Comparison of ENCODE assay signal across 8 cellular contexts in genomic region chr16:28367926-28368325, GRCh38. TPM values are rescaled to one million over a fixed set of nuclear protein-coding genes. Genes with fewer than 3 reads are reported as not detected.
DNase-seq lines count a peak whose midpoint lies in the region; ATAC-seq and TF ChIP-seq lines count a peak whose summit lies in the region.
"Not testable (repeated sequence)": the region's sequence is repeated elsewhere in the genome, so short reads cannot be mapped to it uniquely, and the experiment has no call there.
"Had no signal": no experiment of that assay in that cellular context is flagged by ENCODE, and none has a peak within 500 bp of the region (broad histone marks: within the 10 kb centered on the region; RNA-seq: fewer than 3 reads in every experiment).

No MANE protein-coding gene starts in this region.

- WGBS in endodermal cell (ENCODE audit: insufficient coverage in 1 of 2, insufficient read length in 1 of 2), 2 experiments = 75% methylated on average over 7 of the region's 32 CpGs; no CpG with 5 or more reads in 1 of the 2 experiments
- WGBS in right cardiac atrium = 30% methylated on average over 24 of the region's 32 CpGs

- H3K4me3 ChIP-seq in Karpas-422 (ENCODE audit: low read length); SJSA1; endodermal cell (ENCODE audit: low read length); right cardiac atrium (ENCODE audit: low read length): not testable (repeated sequence)

- not testable (repeated sequence) for H3K27me3 ChIP-seq in Karpas-422 (ENCODE audit: low read length); SJSA1 (replicated peaks); endodermal cell (ENCODE audit: control insufficient read depth, insufficient read depth, low read length, poor library complexity, severe bottlenecking); right cardiac atrium (ENCODE audit: control insufficient read depth, insufficient read depth)

- H3K27ac Mint-ChIP-seq in endodermal cell; osteocyte (ENCODE audit: unreplicated experiment): not testable (repeated sequence)

- DNase-seq in Karpas-422 (peak; percentile 16), SJSA1 (ENCODE audit: low read depth in 1 of 2, low spot score in 2 of 2) (peak; percentile 0 to 36), endodermal cell (peak; percentile 38), right cardiac atrium (peak; percentile 4 to 21 (median 9)), left lobe of liver (ENCODE audit: low spot score) (peak; percentile 38), osteocyte (ENCODE audit: extremely low spot score, unreplicated experiment) (peak; percentile 82), sciatic nerve (ENCODE audit: low spot score) (peak; percentile 50)

- not testable (repeated sequence) for TF ChIP-seq CTCF in endodermal cell (conservative IDR thresholded peaks at IDR 0.05); osteocyte (IDR thresholded peaks at IDR 0.05)

- H3K9me3 ChIP-seq in Karpas-422 (ENCODE audit: low read length); SJSA1 (replicated peaks); endodermal cell (ENCODE audit: control insufficient read depth, low read length); right cardiac atrium (ENCODE audit: control insufficient read depth, low read length): not testable (repeated sequence)

- H3K4me1 Mint-ChIP-seq in endodermal cell; osteocyte (ENCODE audit: unreplicated experiment): not testable (repeated sequence)

- not testable (repeated sequence) for H2AFZ ChIP-seq in Karpas-422 (ENCODE audit: low read length)

- not testable (repeated sequence) for H3K27me3 Mint-ChIP-seq in endodermal cell (ENCODE audit: insufficient read depth); osteocyte (ENCODE audit: unreplicated experiment)

- H3K79me2 ChIP-seq in Karpas-422 (ENCODE audit: low read length) = not testable (repeated sequence)

- H3K4me2 ChIP-seq in Karpas-422 (ENCODE audit: low read depth, low read length, poor library complexity, severe bottlenecking) = not testable (repeated sequence)

- not testable (repeated sequence) for H3K27ac ChIP-seq in Karpas-422 (ENCODE audit: low read length); SJSA1; endodermal cell (ENCODE audit: low read depth, low read length); right cardiac atrium (ENCODE audit: low read length)

- not testable (repeated sequence) for H3K9me2 ChIP-seq in Karpas-422 (replicated peaks; ENCODE audit: insufficient read depth, low read length)

- ATAC-seq in right cardiac atrium = peak; percentile 13 to 14
- ATAC-seq in left lobe of liver, sciatic nerve: not testable (repeated sequence)

- H4K20me1 ChIP-seq in Karpas-422 (ENCODE audit: insufficient read depth, low read depth, low read length) = not testable (repeated sequence)

- H3K4me3 Mint-ChIP-seq in endodermal cell; osteocyte (ENCODE audit: unreplicated experiment): not testable (repeated sequence)

- not testable (repeated sequence) for H3K9ac ChIP-seq in Karpas-422 (ENCODE audit: low read length); endodermal cell (ENCODE audit: extremely low read depth, low read length, poor library complexity, severe bottlenecking)

- H3K4me1 ChIP-seq in Karpas-422 (ENCODE audit: low read length); SJSA1 (replicated peaks); endodermal cell (ENCODE audit: control insufficient read depth, insufficient read depth, low read length); right cardiac atrium (ENCODE audit: control insufficient read depth, insufficient read depth, low read length): not testable (repeated sequence)

- not testable (repeated sequence) for H3K36me3 ChIP-seq in Karpas-422 (ENCODE audit: insufficient read depth, low read length); SJSA1; endodermal cell (ENCODE audit: control insufficient read depth, insufficient read depth, low read length)

- not testable (repeated sequence) for H3K36me3 Mint-ChIP-seq in endodermal cell (ENCODE audit: low read depth); osteocyte (ENCODE audit: unreplicated experiment)

- not testable (repeated sequence) for H3K9me3 Mint-ChIP-seq in endodermal cell; osteocyte (ENCODE audit: unreplicated experiment)

- intact Hi-C loops in right cardiac atrium (cut with DNase I); sciatic nerve (cut with DNase I): not testable (repeated sequence)

RNA-seq across cellular contexts. Expression of gene NPIPB6, which starts 4.6 kb away (rescaled TPM):
- 0.47 and 8.3 TPM in 2 replicates for total RNA-seq in Karpas-422 (2014; rRNA removed; shearing (Covaris generic); ENCODE audit: low replicate concordance)
- total RNA-seq in SJSA1 (2014; rRNA removed; shearing (Covaris generic)) = 1.2 TPM in 1 of 2 replicates, not detected in the other
- total RNA-seq in endodermal cell (1 to 10 TPM; 1.8 to 3.5 TPM), right cardiac atrium (1 to 10 TPM in 1 of 4 donors, under 1 TPM in 1, not detected in 2; 0.94 to 1.4 TPM), left lobe of liver (0.28 TPM), osteocyte (5.2 and 7.0 TPM in 2 replicates), sciatic nerve (8.5 TPM)
- 0.93 TPM for polyA plus RNA-seq in endodermal cell (2013, experiment 1 of 2)
- 1.0 TPM for polyA plus RNA-seq in endodermal cell (2013, experiment 2 of 2)
- polyA plus RNA-seq in right cardiac atrium = 0.45 TPM
- total RNA-seq: LHCN-M2 had no signal

RNA-seq across cellular contexts. Expression of gene EIF3CL, which starts 35.7 kb away (rescaled TPM):
- 118 and 148 TPM in 2 replicates for total RNA-seq in Karpas-422 (2014; rRNA removed; shearing (Covaris generic); ENCODE audit: low replicate concordance)
- total RNA-seq in SJSA1 (2014; rRNA removed; shearing (Covaris generic)) = 43.3 and 49.8 TPM in 2 replicates
- total RNA-seq in endodermal cell (10 to 100 TPM; 38.1 to 54.3 TPM), right cardiac atrium (10 to 100 TPM; 17.4 to 54.2 (median 28.0) TPM), left lobe of liver (11.6 TPM), osteocyte (103 and 106 TPM in 2 replicates), sciatic nerve (49.8 TPM)
- polyA plus RNA-seq in endodermal cell (2013, experiment 1 of 2) = 136 TPM
- 124 TPM for polyA plus RNA-seq in endodermal cell (2013, experiment 2 of 2)
- polyA plus RNA-seq in right cardiac atrium = 43.7 TPM

Comparison
In these comparisons a context has a peak if more than half of its experiments do, and no peak if none do; other contexts are left out.
1. DNase-seq: peak in every context shown above with its lines; median percentile 82 in osteocyte; 50 in sciatic nerve; 38 in endodermal cell; 38 in left lobe of liver; 18 in SJSA1; 16 in Karpas-422; 9 in right cardiac atrium.